ENCODE assay signal across 8 cellular contexts in genomic region chr14:30969796-30970195, GRCh38. TPM values are rescaled to one million over a fixed set of nuclear protein-coding genes. Genes with fewer than 3 reads are reported as not detected.
DNase-seq lines count a peak whose midpoint lies in the region; ATAC-seq and TF ChIP-seq lines count a peak whose summit lies in the region.
"Not testable (repeated sequence)": the region's sequence is repeated elsewhere in the genome, so short reads cannot be mapped to it uniquely, and the experiment has no call there.

No MANE protein-coding gene starts in this region.

- CTCF ChIA-PET in GM10248 (lab: Yijun Ruan, JAX), result interaction anchor here (0.9 to 3.5 kb wide), 6 partner anchors 9 to 349 kb away, joined by 3 to 15 read pairs (median 3); no protein-coding TSS in a partner anchor
- CTCF ChIA-PET in HCT116 (lab: Charles Lee), result not testable (repeated sequence)

- H3K4me1 Mint-ChIP-seq in activated T-helper 2 cell treated with anti-CD3 and anti-CD28 coated beads, Interferon-gamma antibody, Interleukin-2, Interleukin-4, amounts not matched to agents 10 μg/mL and 5 μg/mL and 100 μg/mL, durations not matched to agents 14 hours and 24 hours and 36 hours (ENCODE audit: low read depth), result peaks cover 24% of the 10 kb centered on the region
- peaks cover 33 to 65% of the 10 kb centered on the region in 2 donors for H3K4me1 Mint-ChIP-seq in stimulated activated naive B cell treated with anti-CD40 and anti-IgM and Interleukin-4, amounts not matched to agents 10 μg/mL and 1 μg/mL and 100 μg/mL, for 72 hours

- H3K27me3 ChIP-seq in HCT116 (ENCODE audit: insufficient read depth, low read length), result not testable (repeated sequence)

- peak overlapping the region; percentile 51 for H3K27ac Mint-ChIP-seq in activated T-helper 2 cell treated with anti-CD3 and anti-CD28 coated beads, Interferon-gamma antibody, Interleukin-2, Interleukin-4, amounts not matched to agents 10 μg/mL and 5 μg/mL and 100 μg/mL, durations not matched to agents 14 hours and 24 hours and 36 hours
- peak overlapping the region; percentile 6 for H3K27ac Mint-ChIP-seq in stimulated activated naive B cell treated with anti-CD40 and anti-IgM and Interleukin-4, amounts not matched to agents 10 μg/mL and 1 μg/mL and 100 μg/mL, for 72 hours

- not testable (repeated sequence) for H3K4me2 ChIP-seq in HCT116 (ENCODE audit: low read length)

- peaks cover 95% of the 10 kb centered on the region for H3K79me2 ChIP-seq in HCT116 (ENCODE audit: insufficient read depth, low read length)

- RAD21 ChIA-PET in HCT116 (lab: Charles Lee; ENCODE audit: low non-redundant PET in 1 of 2, low total read pairs in 2 of 2, uncharacterized antibody in 2 of 2, unreplicated experiment in 2 of 2), result not testable (repeated sequence)

- intact Hi-C loops in HCT116 (cut with micrococcal nuclease); activated T-helper 2 cell treated with anti-CD3 and anti-CD28 coated beads, Interferon-gamma antibody, Interleukin-2, Interleukin-4, amounts not matched to agents 10 μg/mL and 5 μg/mL and 100 μg/mL, durations not matched to agents 14 hours and 24 hours and 36 hours (cut with micrococcal nuclease): not testable (repeated sequence)

- H3K36me3 ChIP-seq in HCT116 (ENCODE audit: control insufficient read depth in 1 of 2, insufficient read depth in 2 of 2, low read length in 2 of 2), result not testable (repeated sequence)

- peaks cover 31% of the 10 kb centered on the region for H3K36me3 Mint-ChIP-seq in activated T-helper 2 cell treated with anti-CD3 and anti-CD28 coated beads, Interferon-gamma antibody, Interleukin-2, Interleukin-4, amounts not matched to agents 10 μg/mL and 5 μg/mL and 100 μg/mL, durations not matched to agents 14 hours and 24 hours and 36 hours (ENCODE audit: low read depth)
- H3K36me3 Mint-ChIP-seq in stimulated activated naive B cell treated with anti-CD40 and anti-IgM and Interleukin-4, amounts not matched to agents 10 μg/mL and 1 μg/mL and 100 μg/mL, for 72 hours, result peaks cover 21 to 35% of the 10 kb centered on the region in 2 donors

- not testable (repeated sequence) for H3K27me3 Mint-ChIP-seq in activated T-helper 2 cell treated with anti-CD3 and anti-CD28 coated beads, Interferon-gamma antibody, Interleukin-2, Interleukin-4, amounts not matched to agents 10 μg/mL and 5 μg/mL and 100 μg/mL, durations not matched to agents 14 hours and 24 hours and 36 hours (ENCODE audit: low read depth); stimulated activated naive B cell treated with anti-CD40 and anti-IgM and Interleukin-4, amounts not matched to agents 10 μg/mL and 1 μg/mL and 100 μg/mL, for 72 hours

- TF ChIP-seq RAD21 in HCT116 (IDR thresholded peaks at IDR 0.05; ENCODE audit: low read depth), result not testable (repeated sequence)

- not testable (repeated sequence) for TF ChIP-seq CTCF in GM10248 (IDR thresholded peaks at IDR 0.05; ENCODE audit: control extremely low read depth, extremely low read depth, low read depth, missing control alignments); HCT116 (IDR thresholded peaks at IDR 0.05 in 2 of 3, conservative IDR thresholded peaks at IDR 0.05 in 1 of 3; ENCODE audit: borderline replicate concordance in 1 of 3, insufficient read depth in 1 of 3, low read depth in 2 of 3, low read length in 2 of 3)

- POLR2A ChIA-PET in GM10248 (lab: Yijun Ruan, JAX); HCT116 (lab: Charles Lee): not testable (repeated sequence)

- not testable (repeated sequence) for TF ChIP-seq POLR2A in HCT116 (IDR thresholded peaks at IDR 0.05; ENCODE audit: borderline replicate concordance, extremely low read depth, insufficient read depth, insufficient read length)

- not testable (repeated sequence) for H3K9me2 ChIP-seq in HCT116 (ENCODE audit: insufficient read depth)

- not testable (repeated sequence) for H3K4me3 ChIP-seq in HCT116 (replicated peaks in 1 of 2; ENCODE audit: low read depth in 1 of 2, low read length in 2 of 2)

- H3K9me3 ChIP-seq in HCT116 (ENCODE audit: control insufficient read depth in 1 of 2, insufficient read depth in 1 of 2, low read depth in 1 of 2, low read length in 2 of 2), result not testable (repeated sequence)

- peak; percentile 83 for ATAC-seq in GM19043 (IDR thresholded peaks at IDR 0.05; ENCODE audit: low read depth, unreplicated experiment)
- ATAC-seq in HCT116, result not testable (repeated sequence)
- ATAC-seq in HG03139 (IDR thresholded peaks at IDR 0.05; ENCODE audit: unreplicated experiment), result peak; percentile 63
- peak; percentile 87 to 91 for ATAC-seq in activated CD4-positive, CD25-positive, alpha-beta regulatory T cell treated with anti-CD3 and anti-CD28 coated beads, Interleukin-2, amount 50 U/mL, for 24 hours
- peak; percentile 96 to 97 for ATAC-seq in stimulated activated naive B cell treated with anti-CD40 and anti-IgM and Interleukin-4, amounts not matched to agents 10 μg/mL and 1 μg/mL and 100 μg/mL, for 72 hours (replicated peaks)

- H3K9me3 Mint-ChIP-seq in activated T-helper 2 cell treated with anti-CD3 and anti-CD28 coated beads, Interferon-gamma antibody, Interleukin-2, Interleukin-4, amounts not matched to agents 10 μg/mL and 5 μg/mL and 100 μg/mL, durations not matched to agents 14 hours and 24 hours and 36 hours, result peaks cover 14% of the 10 kb centered on the region
- H3K9me3 Mint-ChIP-seq in stimulated activated naive B cell treated with anti-CD40 and anti-IgM and Interleukin-4, amounts not matched to agents 10 μg/mL and 1 μg/mL and 100 μg/mL, for 72 hours, result not testable (repeated sequence)

- 0 out of 2 replicates have a peak overlapping the region, but pooled peaks have one; percentile 22 for H3K27ac ChIP-seq in HCT116 (ENCODE audit: low read depth, low read length)

- H3K9ac ChIP-seq in HCT116 (ENCODE audit: low read length), result not testable (repeated sequence)

- H2AFZ ChIP-seq in HCT116 (ENCODE audit: low read depth, low read length, poor library complexity, severe bottlenecking), result not testable (repeated sequence)

- H3K4me3 Mint-ChIP-seq in activated T-helper 2 cell treated with anti-CD3 and anti-CD28 coated beads, Interferon-gamma antibody, Interleukin-2, Interleukin-4, amounts not matched to agents 10 μg/mL and 5 μg/mL and 100 μg/mL, durations not matched to agents 14 hours and 24 hours and 36 hours (ENCODE audit: low read depth), result not testable (repeated sequence)
- H3K4me3 Mint-ChIP-seq in stimulated activated naive B cell treated with anti-CD40 and anti-IgM and Interleukin-4, amounts not matched to agents 10 μg/mL and 1 μg/mL and 100 μg/mL, for 72 hours, result peak overlapping the region; percentile 16 to 68

- BruUV-seq in HCT116 (replicated peaks; lab: Mats Ljungman, UMichigan), result not testable (repeated sequence)

- H4K20me1 ChIP-seq in HCT116 (ENCODE audit: insufficient read depth), result not testable (repeated sequence)

- peaks cover 45 to 98% of the 10 kb centered on the region in 2 experiments for H3K4me1 ChIP-seq in HCT116 (ENCODE audit: control insufficient read depth in 1 of 2, insufficient read depth in 2 of 2, low read length in 2 of 2)

- DNase-seq in GM10248 (ENCODE audit: extremely low spot score), result peak; percentile 38
- not testable (repeated sequence) for DNase-seq in HCT116 (ENCODE audit: low read depth, low spot score); activated T-helper 2 cell treated with anti-CD3 and anti-CD28 coated beads, Interferon-gamma antibody, Interleukin-2, Interleukin-4, amounts not matched to agents 10 μg/mL and 5 μg/mL and 100 μg/mL, durations not matched to agents 14 hours and 24 hours and 36 hours (ENCODE audit: low spot score)
- DNase-seq in stimulated activated CD4-positive, alpha-beta T cell treated with anti-CD3 and anti-CD28 coated beads, Interleukin-15, amount 100 ng/mL, for 24 hours, result peak; percentile 66
- peak; percentile 47 for DNase-seq in stimulated activated naive B cell treated with anti-CD40 and anti-IgM and Interleukin-4, amounts not matched to agents 10 μg/mL and 1 μg/mL and 100 μg/mL, for 72 hours

RNA-seq across cellular contexts. Expression of gene AP4S1, which starts 55.7 kb away (rescaled TPM):
- total RNA-seq in HCT116 (2021; ENCODE audit: unreplicated experiment), result 5.0 TPM
- polyA plus RNA-seq in HCT116 (2012), result 1.9 and 2.3 TPM in 2 replicates
- total RNA-seq in activated T-helper 2 cell treated with anti-CD3 and anti-CD28 coated beads, Interferon-gamma antibody, Interleukin-2, Interleukin-4, amounts not matched to agents 10 μg/mL and 5 μg/mL and 100 μg/mL, durations not matched to agents 14 hours and 24 hours and 36 hours, result 7.0 and 8.8 TPM in 2 replicates

RNA-seq across cellular contexts. Expression of gene STRN3, which starts 56.4 kb away (rescaled TPM):
- total RNA-seq in HCT116 (2021; ENCODE audit: unreplicated experiment), result 43.4 TPM
- 18.5 and 22.7 TPM in 2 replicates for polyA plus RNA-seq in HCT116 (2012)
- total RNA-seq in activated T-helper 2 cell treated with anti-CD3 and anti-CD28 coated beads, Interferon-gamma antibody, Interleukin-2, Interleukin-4, amounts not matched to agents 10 μg/mL and 5 μg/mL and 100 μg/mL, durations not matched to agents 14 hours and 24 hours and 36 hours, result 26.0 and 26.2 TPM in 2 replicates
